15 cellular contexts compared by ENCODE assay signal in genomic region chr2:162050513-162050961, GRCh38.
"Had no signal": no experiment of that assay in that cellular context is flagged by ENCODE, and none has a peak within 500 bp of the region (broad histone marks: within the 10 kb centered on the region; RNA-seq: fewer than 3 reads in every experiment).

No MANE protein-coding gene starts in this region.

- H3K4me1 ChIP-seq: psoas muscle, thyroid gland, uterus had no signal

- H3K27me3 ChIP-seq: dorsolateral prefrontal cortex, thyroid gland, uterus had no signal

- H3K9me3 ChIP-seq: psoas muscle, thyroid gland, uterus had no signal

- H3K36me3 ChIP-seq: thyroid gland, uterus had no signal

- ATAC-seq: activated T-helper 17 cell treated with anti-CD3 and anti-CD28 coated beads, Interleukin-2, amount 50 U/mL, for 72 hours; naive thymus-derived CD8-positive, alpha-beta T cell; psoas muscle; stimulated activated naive CD8-positive, alpha-beta T cell treated with anti-CD3 and anti-CD28 coated beads, Interleukin-15, amount 100 ng/mL, for 72 hours had no signal

- H3K27ac ChIP-seq: dorsolateral prefrontal cortex, psoas muscle, thyroid gland, uterus had no signal

- H3K4me3 ChIP-seq: dorsolateral prefrontal cortex, psoas muscle, thyroid gland, uterus had no signal

- DNase-seq: activated CD4-positive, alpha-beta memory T cell treated with anti-CD3 and anti-CD28 coated beads, Interleukin-2, amount 10 ng/mL, durations not matched to agents 7 days and 5 days; activated CD4-positive, alpha-beta T cell treated with anti-CD3 and anti-CD28 coated beads for 1 hour; activated naive CD4-positive, alpha-beta T cell treated with anti-CD3 and anti-CD28 coated beads for 36 hours; amygdala; dorsolateral prefrontal cortex; kidney glomerular epithelial cell; naive thymus-derived CD8-positive, alpha-beta T cell; nucleus accumbens; psoas muscle; stimulated activated CD4-positive, alpha-beta T cell treated with anti-CD3 and anti-CD28 coated beads, Interleukin-4, amount 100 ng/mL, for 24 hours; stimulated activated naive CD8-positive, alpha-beta T cell treated with anti-CD3 and anti-CD28 coated beads, Interleukin-15, amount 100 ng/mL, for 72 hours; T-helper 9 cell; thyroid gland; uterus had no signal
